9 cellular contexts compared by ENCODE assay signal in genomic region chr1:151166506-151166956, GRCh38. TPM values are rescaled to one million over a fixed set of nuclear protein-coding genes. Genes with fewer than 3 reads are reported as not detected.
DNase-seq lines count a peak whose midpoint lies in the region; ATAC-seq and TF ChIP-seq lines count a peak whose summit lies in the region.
"Had no signal": no experiment of that assay in that cellular context is flagged by ENCODE, and none has a peak within 500 bp of the region (broad histone marks: within the 10 kb centered on the region; RNA-seq: fewer than 3 reads in every experiment).

No MANE protein-coding gene starts in this region.

- peaks cover 48% of the 10 kb centered on the region for H3K36me3 Mint-ChIP-seq in central memory CD8-positive, alpha-beta T cell (ENCODE audit: insufficient read depth)

- H3K4me1 ChIP-seq in lung (ENCODE audit: control insufficient read depth in 2 of 2, insufficient read depth in 2 of 2, low read length in 2 of 2): peaks cover 6 to 10% of the 10 kb centered on the region in 2 donors
- H3K4me1 ChIP-seq in vagina: peaks cover 30% of the 10 kb centered on the region

- H3K27ac Mint-ChIP-seq in central memory CD8-positive, alpha-beta T cell (ENCODE audit: low read depth): peak overlapping the region; percentile 96

- peaks cover 46% of the 10 kb centered on the region for H3K4me1 Mint-ChIP-seq in central memory CD8-positive, alpha-beta T cell

- TF ChIP-seq CTCF in lung (IDR thresholded peaks at IDR 0.05; ENCODE audit: control extremely low read depth, extremely low read depth): no peak
- TF ChIP-seq CTCF in vagina (IDR thresholded peaks at IDR 0.05): no peak
- TF ChIP-seq CTCF in GM13977 (IDR thresholded peaks at IDR 0.05; ENCODE audit: extremely low read depth, insufficient read depth, missing control alignments): no peak

- no peaks in the 10 kb centered on the region for H3K9me3 Mint-ChIP-seq in central memory CD8-positive, alpha-beta T cell

- H3K9me3 ChIP-seq in lung (ENCODE audit: control insufficient read depth in 2 of 2, insufficient read depth in 1 of 2, low read length in 1 of 2): no peaks in the 10 kb centered on the region
- no peaks in the 10 kb centered on the region for H3K9me3 ChIP-seq in vagina

- H3K27me3 Mint-ChIP-seq in central memory CD8-positive, alpha-beta T cell: no peaks in the 10 kb centered on the region

- intact Hi-C loops in vagina (cut with DNase I): no loop called here

- TF ChIP-seq POLR2A in vagina (IDR thresholded peaks at IDR 0.05): no peak

- H3K27me3 ChIP-seq in lung (ENCODE audit: control insufficient read depth, insufficient read depth) (no peaks in the 10 kb centered on the region), vagina (no peaks in the 10 kb centered on the region)

- in situ Hi-C loops in GM13977 (cut with MboI; ENCODE audit: low pct_unique_long_range_greater_than_20kb, low sequenced_read_pairs, unreplicated experiment): no loop called here

- no peak for ATAC-seq in central memory CD8-positive, alpha-beta T cell (replicated peaks; ENCODE audit: extremely low read depth, poor library complexity, severe bottlenecking)
- no peak for ATAC-seq in lung (ENCODE audit: insufficient read depth, low FRiP score)

- H3K4me3 ChIP-seq in lung (peak overlapping the region; percentile 70), vagina (peak overlapping the region; percentile 72 to 82)

- peak overlapping the region; percentile 89 for H3K4me3 Mint-ChIP-seq in central memory CD8-positive, alpha-beta T cell

- peak overlapping the region; percentile 61 to 84 for H3K27ac ChIP-seq in lung (ENCODE audit: low read depth in 1 of 2, low read length in 1 of 2)
- H3K27ac ChIP-seq in vagina: peak overlapping the region; percentile 88

- H3K36me3 ChIP-seq in lung (ENCODE audit: control insufficient read depth in 2 of 2, insufficient read depth in 2 of 2, low read length in 2 of 2) (peaks cover 0 to 17% of the 10 kb centered on the region in 2 donors), vagina (peaks cover 0 to 35% of the 10 kb centered on the region in 2 donors)

- DNase-seq in NCI-H510A treated with DMSO at 0.1 percent for 48 hours (lab: John Stamatoyannopoulos, UW): peak; percentile 26
- no peak for DNase-seq in NCI-H510A (lab: John Stamatoyannopoulos, UW)
- peak; percentile 50 for DNase-seq in NCI-H69 (lab: John Stamatoyannopoulos, UW)
- DNase-seq in central memory CD8-positive, alpha-beta T cell (ENCODE audit: low spot score in 2 of 2): no peak
- no peak for DNase-seq in lung (ENCODE audit: low spot score)
- DNase-seq in vagina (ENCODE audit: extremely low spot score in 2 of 2): no peak
- no peak for DNase-seq in effector CD4-positive, alpha-beta T cell
- DNase-seq in GM13977 (ENCODE audit: low spot score): no peak

- 2% methylated on average over 15 of the region's 15 CpGs for WGBS in lung, 2 donors

RNA-seq across cellular contexts. Expression of gene SCNM1, which starts 0.6 kb away (rescaled TPM):
- total RNA-seq in lung (10 to 100 TPM; 30.0 to 31.3 TPM), vagina (22.1 TPM)
- 10 to 100 TPM; 50.7 to 73.8 TPM for polyA plus RNA-seq in lung

RNA-seq across cellular contexts. Expression of gene LYSMD1, which starts 0.8 kb away (rescaled TPM):
- total RNA-seq in lung: 10 to 100 TPM in 1 of 2 donors, 1 to 10 TPM in 1; 4.9 to 12.7 TPM
- 1 to 10 TPM; 5.1 to 5.3 TPM for polyA plus RNA-seq in lung
- total RNA-seq in vagina: 21.1 TPM

RNA-seq across cellular contexts. Expression of gene TMOD4, which starts 9.2 kb away (rescaled TPM):
- total RNA-seq in lung (under 1 TPM in 1 of 2 donors, not detected in 1; 0.83 TPM), vagina (2.2 TPM)
- under 1 TPM; 0.18 to 0.31 TPM for polyA plus RNA-seq in lung
- total RNA-seq: glomerular endothelial cell had no signal

RNA-seq across cellular contexts. Expression of gene TNFAIP8L2, which starts 10.1 kb away (rescaled TPM):
- total RNA-seq in lung (10 to 100 TPM in 1 of 2 donors, 1 to 10 TPM in 1; 3.4 to 11.3 TPM), vagina (7.6 TPM)
- polyA plus RNA-seq in lung: 10 to 100 TPM; 26.6 to 31.8 TPM
- total RNA-seq: glomerular endothelial cell had no signal

RNA-seq across cellular contexts. Expression of gene SEMA6C, which starts 20.1 kb away (rescaled TPM):
- total RNA-seq in lung: 1 to 10 TPM; 6.4 to 9.8 TPM
- 1 to 10 TPM; 6.3 to 6.7 TPM for polyA plus RNA-seq in lung
- 10.1 TPM for total RNA-seq in vagina

Comparison
In these comparisons a context has a peak if more than half of its experiments do, and no peak if none do; other contexts are left out.
1. DNase-seq: peak in NCI-H510A treated with DMSO at 0.1 percent for 48 hours (single experiment) and NCI-H69 (single experiment); none in NCI-H510A (single experiment), central memory CD8-positive, alpha-beta T cell (0 of 2), lung (single experiment), vagina (0 of 2), effector CD4-positive, alpha-beta T cell (single experiment) and GM13977 (single experiment).